13 cellular contexts compared by ENCODE assay signal in the genomic region with DNA sequence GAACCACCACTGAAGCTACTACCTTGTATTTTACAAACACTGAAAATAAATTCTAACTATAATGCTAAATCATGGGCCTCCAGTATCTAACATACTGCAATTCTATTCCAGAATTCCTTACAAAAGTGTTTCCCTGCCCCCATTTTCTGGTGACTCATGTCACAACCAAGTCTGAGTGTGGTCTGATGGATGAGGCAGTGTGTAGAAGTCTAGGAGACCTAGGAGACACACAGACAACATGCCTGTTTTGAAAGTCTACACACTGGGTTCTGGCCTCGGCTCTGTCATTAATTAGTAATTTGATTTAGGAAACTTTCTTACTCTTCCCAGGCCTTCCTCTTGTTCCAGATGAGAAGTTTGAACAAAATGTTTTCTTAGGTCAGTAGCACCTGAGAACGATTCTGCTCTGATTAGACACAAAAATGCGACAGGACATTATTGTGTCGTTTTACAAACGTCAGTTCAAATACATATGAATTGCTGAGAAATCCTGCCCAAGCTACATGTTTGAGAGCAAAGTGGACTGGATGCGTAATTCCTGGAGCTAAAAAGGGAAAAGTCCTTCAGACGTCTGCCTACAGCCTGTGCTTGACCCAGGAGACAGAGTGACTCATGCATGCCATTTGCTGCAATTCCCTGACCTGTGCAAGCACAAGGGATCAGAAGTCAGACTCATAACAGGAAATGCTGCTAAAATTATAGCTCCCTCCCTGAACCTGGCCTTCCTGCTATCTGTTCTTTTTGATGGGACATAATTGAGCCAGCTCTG.
DNase-seq lines count a peak whose midpoint lies in the region; ATAC-seq and TF ChIP-seq lines count a peak whose summit lies in the region.
"Had no signal": no experiment of that assay in that cellular context is flagged by ENCODE, and none has a peak within 500 bp of the region (broad histone marks: within the 10 kb centered on the region; RNA-seq: fewer than 3 reads in every experiment).

No MANE protein-coding gene starts in this region.

- DNase-seq in AG04449 (ENCODE audit: low read depth, low spot score): peak; percentile 16
- DNase-seq in Panc1 (ENCODE audit: low read depth, low spot score): peak; percentile 73
- DNase-seq in fibroblast of villous mesenchyme (ENCODE audit: low read depth): peak; percentile 95
- DNase-seq in HAP-1 (ENCODE audit: low spot score in 2 of 2): no peak
- no peak for DNase-seq in mesenteric fat pad (ENCODE audit: low spot score)
- DNase-seq in ecto neural progenitor cell (ENCODE audit: low spot score): no peak
- DNase-seq: activated naive CD4-positive, alpha-beta T cell; GF-D8; NCI-H1694 treated with DMSO at 0.1 percent for 48 hours; OCI-M1 had no signal

- no peaks in the 10 kb centered on the region for H3K27me3 ChIP-seq in Panc1 (ENCODE audit: control insufficient read depth, insufficient read depth, low read length)
- H3K27me3 ChIP-seq in HAP-1 (ENCODE audit: low read depth): no peaks in the 10 kb centered on the region

- H3K4me3 ChIP-seq in AG04449 (ENCODE audit: low read depth, low read length) (no peak overlapping the region), Panc1 (ENCODE audit: low read depth in 2 of 2, low read length in 2 of 2) (no peak overlapping the region), fibroblast of villous mesenchyme (ENCODE audit: low read depth, low read length) (no peak overlapping the region), HAP-1 (no peak overlapping the region)

- H3K4me1 Mint-ChIP-seq in nephron: peaks cover 38% of the 10 kb centered on the region

- POLR2A ChIA-PET in AG04449 (lab: Yijun Ruan, JAX) (no interaction called here), Panc1 (lab: Charles Lee) (no interaction called here)

- BruUV-seq in Panc1 (replicated peaks; lab: Mats Ljungman, UMichigan): no TSS peak

- CTCF ChIA-PET in AG04449 (lab: Yijun Ruan, JAX): no interaction called here
- CTCF ChIA-PET in Panc1 (lab: Charles Lee): no interaction called here

- intact Hi-C loops in Panc1 (cut with micrococcal nuclease; ENCODE audit: unreplicated experiment): no loop called here

- no peaks in the 10 kb centered on the region for H3K4me1 ChIP-seq in Panc1 (ENCODE audit: control insufficient read depth, insufficient read depth, low read length)
- no peaks in the 10 kb centered on the region for H3K4me1 ChIP-seq in HAP-1

- no peak overlapping the region for H3K27ac ChIP-seq in Panc1 (ENCODE audit: low read length)

- no peaks in the 10 kb centered on the region for H3K36me3 ChIP-seq in Panc1 (ENCODE audit: control insufficient read depth, insufficient read depth, low read length)
- no peaks in the 10 kb centered on the region for H3K36me3 ChIP-seq in HAP-1 (replicated peaks)

- peaks cover 4% of the 10 kb centered on the region for H3K27me3 Mint-ChIP-seq in nephron (ENCODE audit: low read depth)

- ATAC-seq in Panc1: 0 out of 2 replicates have a peak, but pooled peaks have one; percentile 48
- no peak for ATAC-seq in GM18870 (IDR thresholded peaks at IDR 0.05; ENCODE audit: unreplicated experiment)
- ATAC-seq: HCT116 had no signal

- H3K36me3 Mint-ChIP-seq in nephron (ENCODE audit: low read depth): no peaks in the 10 kb centered on the region

- in situ Hi-C loops in Panc1 (cut with HindIII; ENCODE audit: low pct_unique_long_range_greater_than_20kb, low sequenced_read_pairs) (no loop called here), HAP-1 (cut with MboI; ENCODE audit: low sequenced_read_pairs) (no loop called here)

- TF ChIP-seq CTCF in AG04449 (IDR thresholded peaks at IDR 0.05; ENCODE audit: insufficient read depth, low read length, missing control alignments): no peak
- TF ChIP-seq CTCF in Panc1 (IDR thresholded peaks at IDR 0.05): no peak
- no peak for TF ChIP-seq CTCF in fibroblast of villous mesenchyme (IDR thresholded peaks at IDR 0.05; ENCODE audit: insufficient read depth, low read depth, low read length)
- TF ChIP-seq CTCF in nephron (IDR thresholded peaks at IDR 0.05; ENCODE audit: unreplicated experiment in 3 of 3): no peak

- H3K27ac Mint-ChIP-seq in nephron: peak overlapping the region; percentile 56 to 80 (median 59)

- H3K9me3 Mint-ChIP-seq in nephron: no peaks in the 10 kb centered on the region

- no peaks in the 10 kb centered on the region for H3K9me3 ChIP-seq in Panc1 (ENCODE audit: control insufficient read depth, insufficient read depth, low read depth, low read length)
- H3K9me3 ChIP-seq in HAP-1: no peaks in the 10 kb centered on the region

- no peak overlapping the region for H3K4me3 Mint-ChIP-seq in nephron

Comparison
In these comparisons a context has a peak if more than half of its experiments do, and no peak if none do; other contexts are left out.
1. DNase-seq: peak in AG04449 (single experiment), Panc1 (single experiment) and fibroblast of villous mesenchyme (single experiment); none in HAP-1 (0 of 2), mesenteric fat pad (single experiment) and ecto neural progenitor cell (single experiment).